10 cellular contexts compared by ENCODE assay signal in genomic region chr12:110704750-110705149, GRCh38. TPM values are rescaled to one million over a fixed set of nuclear protein-coding genes. Genes with fewer than 3 reads are reported as not detected.
DNase-seq lines count a peak whose midpoint lies in the region; TF ChIP-seq lines count a peak whose summit lies in the region.
"Had no signal": no experiment of that assay in that cellular context is flagged by ENCODE, and none has a peak within 500 bp of the region (broad histone marks: within the 10 kb centered on the region; RNA-seq: fewer than 3 reads in every experiment).

No MANE protein-coding gene starts in this region.

- H3K9me3 Mint-ChIP-seq in CD14-positive monocyte = peaks cover 0 to 3% (median 0%) of the 10 kb centered on the region in 7 donors

- peaks cover 6% of the 10 kb centered on the region for H3K4me1 Mint-ChIP-seq in CD14-positive monocyte

- peaks cover 2 to 6% of the 10 kb centered on the region in 2 donors for H3K36me3 Mint-ChIP-seq in CD14-positive monocyte

- H3K27me3 Mint-ChIP-seq in CD14-positive monocyte (ENCODE audit: low read depth in 3 of 3) = peaks cover 0 to 3% (median 2%) of the 10 kb centered on the region in 3 donors

- intact Hi-C loops in CD14-positive monocyte (cut with micrococcal nuclease) = no loop called here

- no peak for TF ChIP-seq CTCF in CD14-positive monocyte (IDR thresholded peaks at IDR 0.05)

- DNase-seq in DMS53 (lab: John Stamatoyannopoulos, UW) (peak; percentile 96), H7 (peak; percentile 60), SHP77 (lab: John Stamatoyannopoulos, UW) (peak; percentile 20 to 72), kidney tubule cell (ENCODE audit: low spot score) (peak; percentile 23), EL (no peak), occipital lobe (lab: John Stamatoyannopoulos, UW) (no peak), CD14-positive monocyte (ENCODE audit: low spot score) (no peak), kidney glomerular epithelial cell (lab: John Stamatoyannopoulos, UW) (no peak)
- DNase-seq: NCI-H524 had no signal

- no peak overlapping the region for H3K27ac Mint-ChIP-seq in CD14-positive monocyte

- no peak overlapping the region for H3K4me3 Mint-ChIP-seq in CD14-positive monocyte

- H3K4me3 ChIP-seq in H7 (ENCODE audit: insufficient read depth, low read depth, low read length) = no peak overlapping the region

- H3K27me3 ChIP-seq in H7 (ENCODE audit: control insufficient read depth, insufficient read depth, low read length) = no peaks in the 10 kb centered on the region

- no peaks in the 10 kb centered on the region for H3K36me3 ChIP-seq in H7 (replicated peaks; ENCODE audit: control insufficient read depth, insufficient read depth, low read length)

RNA-seq across cellular contexts. Expression of gene HVCN1, which starts 15.8 kb away (rescaled TPM):
- total RNA-seq in H7 (2014; rRNA removed; shearing (Covaris generic)) = 5.8 and 6.9 TPM in 2 replicates
- total RNA-seq in occipital lobe = 8.3 TPM
- polyA plus RNA-seq in CD14-positive monocyte = 100 to 1,000 TPM; 121 to 167 TPM
- polyA plus RNA-seq: neural cell had no signal

RNA-seq across cellular contexts. Expression of gene PPP1CC, which starts 37.9 kb away (rescaled TPM):
- total RNA-seq in H7 (2014; rRNA removed; shearing (Covaris generic)) = 251 and 310 TPM in 2 replicates
- total RNA-seq in occipital lobe = 150 TPM
- polyA plus RNA-seq in CD14-positive monocyte = 100 to 1,000 TPM; 128 to 139 TPM

Comparison
In these comparisons a context has a peak if more than half of its experiments do, and no peak if none do; other contexts are left out.
1. DNase-seq: peak in DMS53 (single experiment), H7 (single experiment), SHP77 (2 of 2) and kidney tubule cell (single experiment); none in EL (single experiment), occipital lobe (single experiment), CD14-positive monocyte (single experiment) and kidney glomerular epithelial cell (single experiment).